Comparison of ENCODE assay signal across 15 cellular contexts in genomic region chr10:112360308-112361270, GRCh38. TPM values are rescaled to one million over a fixed set of nuclear protein-coding genes. Genes with fewer than 3 reads are reported as not detected.
A peak's percentile ranks its signal among the peaks of the same experiment; 100 is the strongest.
DNase-seq lines count a peak whose midpoint lies in the region; ATAC-seq, FAIRE-seq and TF ChIP-seq lines count a peak whose summit lies in the region.
"Had no signal": no experiment of that assay in that cellular context is flagged by ENCODE, and none has a peak within 500 bp of the region (broad histone marks: within the 10 kb centered on the region; RNA-seq: fewer than 3 reads in every experiment).

No MANE protein-coding gene starts in this region.

- no peak for TF ChIP-seq CTCF in mammary epithelial cell (conservative IDR thresholded peaks at IDR 0.05 in 1 of 2, IDR thresholded peaks at IDR 0.05 in 1 of 2; ENCODE audit: extremely low read depth in 1 of 2, insufficient read depth in 1 of 2, low read depth in 1 of 2, low read length in 2 of 2)

- peak overlapping the region; percentile 60 for H2AFZ ChIP-seq in mammary epithelial cell (ENCODE audit: low read depth, low read length)

- H3K9me3 Mint-ChIP-seq in activated T-helper 2 cell treated with anti-CD3 and anti-CD28 coated beads, Interferon-gamma antibody, Interleukin-2, Interleukin-4, amounts not matched to agents 10 μg/mL and 5 μg/mL and 100 μg/mL, durations not matched to agents 14 hours and 24 hours and 36 hours = no peaks in the 10 kb centered on the region
- H3K9me3 Mint-ChIP-seq: activated naive CD8-positive, alpha-beta T cell treated with anti-CD3 and anti-CD28 coated beads, Interleukin-2, amount 10 ng/mL, durations not matched to agents 7 days and 5 days; stimulated activated naive CD8-positive, alpha-beta T cell treated with anti-CD3 and anti-CD28 coated beads, Interleukin-15, Interleukin-2, amounts not matched to agents 100 ng/mL and 50 ng/mL, for 24 hours had no signal

- DNase-seq in H4 (ENCODE audit: low spot score) (peak; percentile 30), mammary epithelial cell (peak; percentile 57), iris pigment epithelial cell (ENCODE audit: low read depth) (peak; percentile 47), small intestine (peak; percentile 87), NCI-H2171 (lab: John Stamatoyannopoulos, UW) (no peak)
- DNase-seq in activated T-helper 2 cell treated with anti-CD3 and anti-CD28 coated beads, Interferon-gamma antibody, Interleukin-2, Interleukin-4, amounts not matched to agents 10 μg/mL and 5 μg/mL and 100 μg/mL, durations not matched to agents 14 hours and 24 hours and 36 hours (ENCODE audit: low spot score) = no peak
- DNase-seq: activated CD4-positive, alpha-beta T cell treated with anti-CD3 and anti-CD28 coated beads for 36 hours; activated naive CD8-positive, alpha-beta T cell treated with anti-CD3 and anti-CD28 coated beads, Interleukin-2, amount 10 ng/mL, durations not matched to agents 7 days and 5 days; NCI-H1417 treated with DMSO at 0.1 percent for 48 hours; stimulated activated CD4-positive, alpha-beta T cell treated with anti-CD3 and anti-CD28 coated beads, Interleukin-15, amount 100 ng/mL, for 24 hours had no signal

- no peaks in the 10 kb centered on the region for H3K9me3 ChIP-seq in mammary epithelial cell (replicated peaks; ENCODE audit: insufficient read depth, low read length)
- H3K9me3 ChIP-seq in small intestine (ENCODE audit: control insufficient read depth, low read depth) = no peaks in the 10 kb centered on the region

- no peak overlapping the region for H3K4me2 ChIP-seq in mammary epithelial cell (ENCODE audit: insufficient read depth, low read depth, low read length)

- no peak overlapping the region for H3K9ac ChIP-seq in mammary epithelial cell (ENCODE audit: insufficient read depth, low read length)

- H3K4me3 ChIP-seq in mammary epithelial cell (replicated peaks in 1 of 3; ENCODE audit: insufficient read depth in 1 of 3, low read depth in 2 of 3, low read length in 3 of 3) = no peak overlapping the region
- H3K4me3 ChIP-seq in small intestine (ENCODE audit: low read depth in 1 of 2, low read length in 2 of 2) = no peak overlapping the region

- no peaks in the 10 kb centered on the region for H3K36me3 Mint-ChIP-seq in activated T-helper 2 cell treated with anti-CD3 and anti-CD28 coated beads, Interferon-gamma antibody, Interleukin-2, Interleukin-4, amounts not matched to agents 10 μg/mL and 5 μg/mL and 100 μg/mL, durations not matched to agents 14 hours and 24 hours and 36 hours (ENCODE audit: low read depth)
- H3K36me3 Mint-ChIP-seq: activated naive CD8-positive, alpha-beta T cell treated with anti-CD3 and anti-CD28 coated beads, Interleukin-2, amount 10 ng/mL, durations not matched to agents 7 days and 5 days had no signal

- dilution Hi-C loops in mammary epithelial cell (cut with HindIII; ENCODE audit: low sequenced_read_pairs) = no loop called here

- no peak overlapping the region for H3K27ac ChIP-seq in mammary epithelial cell (ENCODE audit: insufficient read depth, low read depth, low read length)
- peak overlapping the region; percentile 66 to 95 for H3K27ac ChIP-seq in small intestine (ENCODE audit: low read depth in 1 of 2, low read length in 1 of 2)

- no peak overlapping the region for H3K27ac Mint-ChIP-seq in activated T-helper 2 cell treated with anti-CD3 and anti-CD28 coated beads, Interferon-gamma antibody, Interleukin-2, Interleukin-4, amounts not matched to agents 10 μg/mL and 5 μg/mL and 100 μg/mL, durations not matched to agents 14 hours and 24 hours and 36 hours
- H3K27ac Mint-ChIP-seq: activated CD4-positive, alpha-beta T cell treated with anti-CD3 and anti-CD28 coated beads for 36 hours; activated naive CD8-positive, alpha-beta T cell treated with anti-CD3 and anti-CD28 coated beads, Interleukin-2, amount 10 ng/mL, durations not matched to agents 7 days and 5 days; stimulated activated naive CD8-positive, alpha-beta T cell treated with anti-CD3 and anti-CD28 coated beads, Interleukin-15, Interleukin-2, amounts not matched to agents 100 ng/mL and 50 ng/mL, for 24 hours had no signal

- 56% methylated on average over 13 of the region's 13 CpGs for WGBS in mammary epithelial cell (ENCODE audit: low coverage, missing lambda C conversion rate)
- WGBS in small intestine, 3 donors = 19 to 59% (median 35%) methylated on average over 13 of the region's 13 CpGs

- peaks cover 5% of the 10 kb centered on the region for H3K4me1 Mint-ChIP-seq in activated T-helper 2 cell treated with anti-CD3 and anti-CD28 coated beads, Interferon-gamma antibody, Interleukin-2, Interleukin-4, amounts not matched to agents 10 μg/mL and 5 μg/mL and 100 μg/mL, durations not matched to agents 14 hours and 24 hours and 36 hours (ENCODE audit: low read depth)
- H3K4me1 Mint-ChIP-seq: activated CD4-positive, alpha-beta T cell treated with anti-CD3 and anti-CD28 coated beads for 36 hours; activated naive CD8-positive, alpha-beta T cell treated with anti-CD3 and anti-CD28 coated beads, Interleukin-2, amount 10 ng/mL, durations not matched to agents 7 days and 5 days had no signal

- FAIRE-seq in small intestine (lab: Jason Lieb, UNC) = no peak
- FAIRE-seq: GM18507, RCC 7860 had no signal

- CTCF ChIA-PET in mammary epithelial cell (lab: Charles Lee; ENCODE audit: low non-redundant PET) = no interaction called here

- no peak overlapping the region for H3K4me3 Mint-ChIP-seq in activated T-helper 2 cell treated with anti-CD3 and anti-CD28 coated beads, Interferon-gamma antibody, Interleukin-2, Interleukin-4, amounts not matched to agents 10 μg/mL and 5 μg/mL and 100 μg/mL, durations not matched to agents 14 hours and 24 hours and 36 hours (ENCODE audit: low read depth)
- H3K4me3 Mint-ChIP-seq: activated CD4-positive, alpha-beta T cell treated with anti-CD3 and anti-CD28 coated beads for 36 hours; activated naive CD8-positive, alpha-beta T cell treated with anti-CD3 and anti-CD28 coated beads, Interleukin-2, amount 10 ng/mL, durations not matched to agents 7 days and 5 days; stimulated activated naive CD8-positive, alpha-beta T cell treated with anti-CD3 and anti-CD28 coated beads, Interleukin-15, Interleukin-2, amounts not matched to agents 100 ng/mL and 50 ng/mL, for 24 hours had no signal

- H3K27me3 Mint-ChIP-seq in activated T-helper 2 cell treated with anti-CD3 and anti-CD28 coated beads, Interferon-gamma antibody, Interleukin-2, Interleukin-4, amounts not matched to agents 10 μg/mL and 5 μg/mL and 100 μg/mL, durations not matched to agents 14 hours and 24 hours and 36 hours (ENCODE audit: low read depth) = peaks cover 5% of the 10 kb centered on the region
- H3K27me3 Mint-ChIP-seq: activated CD4-positive, alpha-beta T cell treated with anti-CD3 and anti-CD28 coated beads for 36 hours had no signal

- BruUV-seq in mammary epithelial cell (replicated peaks; lab: Mats Ljungman, UMichigan) = no TSS peak

- H3K79me2 ChIP-seq in mammary epithelial cell (ENCODE audit: insufficient read depth, low read length) = no peaks in the 10 kb centered on the region

- intact Hi-C loops in mammary epithelial cell (cut with micrococcal nuclease) = no loop called here
- intact Hi-C loops in activated T-helper 2 cell treated with anti-CD3 and anti-CD28 coated beads, Interferon-gamma antibody, Interleukin-2, Interleukin-4, amounts not matched to agents 10 μg/mL and 5 μg/mL and 100 μg/mL, durations not matched to agents 14 hours and 24 hours and 36 hours (cut with micrococcal nuclease) = no loop called here

- ATAC-seq in HG02588 (IDR thresholded peaks at IDR 0.05; ENCODE audit: unreplicated experiment) (no peak), GM18498 (IDR thresholded peaks at IDR 0.05; ENCODE audit: unreplicated experiment) (no peak)
- ATAC-seq: activated CD4-positive, alpha-beta T cell treated with anti-CD3 and anti-CD28 coated beads for 36 hours had no signal

- peaks cover 23% of the 10 kb centered on the region for H3K4me1 ChIP-seq in mammary epithelial cell (ENCODE audit: insufficient read depth, low read length)
- peaks cover 2 to 4% of the 10 kb centered on the region in 2 donors for H3K4me1 ChIP-seq in small intestine (ENCODE audit: control insufficient read depth in 2 of 2, insufficient read depth in 1 of 2, low read depth in 1 of 2, low read length in 1 of 2)

- no peaks in the 10 kb centered on the region for H4K20me1 ChIP-seq in mammary epithelial cell (ENCODE audit: insufficient read depth, low read length)

- H3K36me3 ChIP-seq in mammary epithelial cell (ENCODE audit: insufficient read depth, low read length) (no peaks in the 10 kb centered on the region), small intestine (ENCODE audit: control insufficient read depth in 2 of 2, insufficient read depth in 2 of 2, low read length in 2 of 2) (no peaks in the 10 kb centered on the region)

- H3K27me3 ChIP-seq in mammary epithelial cell (ENCODE audit: insufficient read depth, low read length) (no peaks in the 10 kb centered on the region), small intestine (ENCODE audit: control insufficient read depth in 2 of 2, insufficient read depth in 2 of 2, low read length in 2 of 2) (no peaks in the 10 kb centered on the region)

- in situ Hi-C loops in mammary epithelial cell (cut with MboI; ENCODE audit: low sequenced_read_pairs in 2 of 2) = no loop called here

RNA-seq across cellular contexts. Expression of gene ACSL5, which starts 13.3 kb away (rescaled TPM):
- 13.5 and 13.7 TPM in 2 replicates for total RNA-seq in H4 (2014; rRNA removed; shearing (Covaris generic))
- total RNA-seq in mammary epithelial cell = under 1 TPM in 1 of 2 donors, not detected in 1; 0.17 TPM
- polyA plus RNA-seq in mammary epithelial cell (0.23 TPM), small intestine (100 to 1,000 TPM; 163 to 425 (median 338) TPM)
- not detected for polyA minus RNA-seq in mammary epithelial cell
- total RNA-seq in activated T-helper 2 cell treated with anti-CD3 and anti-CD28 coated beads, Interferon-gamma antibody, Interleukin-2, Interleukin-4, amounts not matched to agents 10 μg/mL and 5 μg/mL and 100 μg/mL, durations not matched to agents 14 hours and 24 hours and 36 hours = 39.7 and 45.9 TPM in 2 replicates

Comparison
In these comparisons a context has a peak if more than half of its experiments do, and no peak if none do; other contexts are left out.
1. DNase-seq: peak in H4 (single experiment), mammary epithelial cell (single experiment), iris pigment epithelial cell (single experiment) and small intestine (single experiment); none in activated T-helper 2 cell treated with anti-CD3 and anti-CD28 coated beads, Interferon-gamma antibody, Interleukin-2, Interleukin-4, amounts not matched to agents 10 μg/mL and 5 μg/mL and 100 μg/mL, durations not matched to agents 14 hours and 24 hours and 36 hours (single experiment) and NCI-H2171 (single experiment).
2. RNA of gene ACSL5, which starts 13.3 kb away (total RNA-seq): 39.7 to 45.9 TPM in activated T-helper 2 cell treated with anti-CD3 and anti-CD28 coated beads, Interferon-gamma antibody, Interleukin-2, Interleukin-4, amounts not matched to agents 10 μg/mL and 5 μg/mL and 100 μg/mL, durations not matched to agents 14 hours and 24 hours and 36 hours and 13.5 to 13.7 TPM in H4; 0.17 TPM in mammary epithelial cell; every median in the first group is over 10 times any median in the second.